In genomic region chr15:101509279-101509678, GRCh38 we compare ENCODE assay signal across 36 cellular contexts.
"Had no signal": no experiment of that assay in that cellular context is flagged by ENCODE, and none has a peak within 500 bp of the region (broad histone marks: within the 10 kb centered on the region; RNA-seq: fewer than 3 reads in every experiment).

No MANE protein-coding gene starts in this region.

- H3K36me3 ChIP-seq: adrenal gland, esophagus muscularis mucosa, gastrocnemius medialis, WERI-Rb-1 had no signal

- H3K27ac Mint-ChIP-seq: activated B cell treated with CpG ODN at 0.5 μM for 24 hours; activated CD8-positive, alpha-beta T cell treated with anti-CD3 and anti-CD28 coated beads for 36 hours; activated naive CD4-positive, alpha-beta T cell treated with anti-CD3 and anti-CD28 coated beads for 36 hours; activated naive CD4-positive, alpha-beta T cell treated with anti-CD3 and anti-CD28 coated beads, Interleukin-2, amount 50 U/mL, for 24 hours; activated naive CD8-positive, alpha-beta T cell treated with anti-CD3 and anti-CD28 coated beads for 36 hours; activated naive CD8-positive, alpha-beta T cell treated with anti-CD3 and anti-CD28 coated beads, Interleukin-2, amount 50 U/mL, for 24 hours; activated T-helper 1 cell treated with anti-CD3 and anti-CD28 coated beads, Interleukin-12 subunit alpha, Interleukin-12 subunit beta, Interleukin-2, Interleukin-4 antibody, amounts not matched to agents 30 ng/mL and 10 ng/mL and 1 ng/mL, durations not matched to agents 14 hours and 24 hours and 36 hours; activated T-helper 2 cell treated with anti-CD3 and anti-CD28 coated beads, Interferon-gamma antibody, Interleukin-2, Interleukin-4, amounts not matched to agents 10 μg/mL and 5 μg/mL and 100 μg/mL, durations not matched to agents 14 hours and 24 hours and 36 hours; effector memory CD8-positive, alpha-beta T cell; T-helper 17 cell; T-helper 2 cell treated with Interferon-gamma antibody and Interleukin-4, amounts not matched to agents 5 μg/mL and 100 μg/mL, for 36 hours had no signal

- FAIRE-seq: colon had no signal

- H3K27ac ChIP-seq: adrenal gland, body of pancreas, esophagus muscularis mucosa, foreskin keratinocyte, gastrocnemius medialis, WERI-Rb-1 had no signal

- H3K4me1 ChIP-seq: adrenal gland, esophagus muscularis mucosa, foreskin keratinocyte, gastrocnemius medialis had no signal

- H3K9me3 ChIP-seq: adrenal gland, body of pancreas, esophagus muscularis mucosa, gastrocnemius medialis had no signal

- H3K4me3 ChIP-seq: adrenal gland, body of pancreas, esophagus muscularis mucosa, gastrocnemius medialis had no signal

- H3K36me3 Mint-ChIP-seq: activated naive CD4-positive, alpha-beta T cell treated with anti-CD3 and anti-CD28 coated beads, Interleukin-2, amount 50 U/mL, for 24 hours; activated naive CD8-positive, alpha-beta T cell treated with anti-CD3 and anti-CD28 coated beads for 36 hours had no signal

- H3K4me1 Mint-ChIP-seq: activated B cell treated with CpG ODN at 0.5 μM for 24 hours; activated naive CD4-positive, alpha-beta T cell treated with anti-CD3 and anti-CD28 coated beads, Interleukin-2, amount 50 U/mL, for 24 hours; activated naive CD8-positive, alpha-beta T cell treated with anti-CD3 and anti-CD28 coated beads for 36 hours; activated naive CD8-positive, alpha-beta T cell treated with anti-CD3 and anti-CD28 coated beads, Interleukin-2, amount 50 U/mL, for 24 hours had no signal

- H3K4me3 Mint-ChIP-seq: activated B cell treated with CpG ODN at 0.5 μM for 24 hours; activated CD8-positive, alpha-beta T cell treated with anti-CD3 and anti-CD28 coated beads for 36 hours; activated naive CD4-positive, alpha-beta T cell treated with anti-CD3 and anti-CD28 coated beads for 36 hours; activated naive CD4-positive, alpha-beta T cell treated with anti-CD3 and anti-CD28 coated beads, Interleukin-2, amount 50 U/mL, for 24 hours; activated naive CD8-positive, alpha-beta T cell treated with anti-CD3 and anti-CD28 coated beads for 36 hours; activated naive CD8-positive, alpha-beta T cell treated with anti-CD3 and anti-CD28 coated beads, Interleukin-2, amount 50 U/mL, for 24 hours; activated T-helper 1 cell treated with anti-CD3 and anti-CD28 coated beads, Interleukin-12 subunit alpha, Interleukin-12 subunit beta, Interleukin-2, Interleukin-4 antibody, amounts not matched to agents 30 ng/mL and 10 ng/mL and 1 ng/mL, durations not matched to agents 14 hours and 24 hours and 36 hours; effector memory CD8-positive, alpha-beta T cell; T-helper 17 cell; T-helper 2 cell treated with Interferon-gamma antibody and Interleukin-4, amounts not matched to agents 5 μg/mL and 100 μg/mL, for 36 hours had no signal

- H3K9me3 Mint-ChIP-seq: activated B cell treated with CpG ODN at 0.5 μM for 24 hours; activated CD8-positive, alpha-beta T cell treated with anti-CD3 and anti-CD28 coated beads for 36 hours; activated naive CD4-positive, alpha-beta T cell treated with anti-CD3 and anti-CD28 coated beads for 36 hours; activated naive CD4-positive, alpha-beta T cell treated with anti-CD3 and anti-CD28 coated beads, Interleukin-2, amount 50 U/mL, for 24 hours; activated naive CD8-positive, alpha-beta T cell treated with anti-CD3 and anti-CD28 coated beads for 36 hours; activated naive CD8-positive, alpha-beta T cell treated with anti-CD3 and anti-CD28 coated beads, Interleukin-2, amount 50 U/mL, for 24 hours; activated T-helper 1 cell treated with anti-CD3 and anti-CD28 coated beads, Interleukin-12 subunit alpha, Interleukin-12 subunit beta, Interleukin-2, Interleukin-4 antibody, amounts not matched to agents 30 ng/mL and 10 ng/mL and 1 ng/mL, durations not matched to agents 14 hours and 24 hours and 36 hours; activated T-helper 2 cell treated with anti-CD3 and anti-CD28 coated beads, Interferon-gamma antibody, Interleukin-2, Interleukin-4, amounts not matched to agents 10 μg/mL and 5 μg/mL and 100 μg/mL, durations not matched to agents 14 hours and 24 hours and 36 hours; effector memory CD8-positive, alpha-beta T cell; T-helper 2 cell treated with Interferon-gamma antibody and Interleukin-4, amounts not matched to agents 5 μg/mL and 100 μg/mL, for 36 hours had no signal

- ATAC-seq: activated CD4-positive, CD25-positive, alpha-beta regulatory T cell treated with anti-CD3 and anti-CD28 coated beads, Interleukin-2, amount 50 U/mL, for 24 hours; activated CD8-positive, alpha-beta T cell treated with anti-CD3 and anti-CD28 coated beads for 36 hours; activated naive CD8-positive, alpha-beta T cell treated with anti-CD3 and anti-CD28 coated beads, Interleukin-2, amount 50 U/mL, for 24 hours; body of pancreas; effector memory CD8-positive, alpha-beta T cell; foreskin keratinocyte; gastrocnemius medialis; T-helper 17 cell had no signal

- DNase-seq: activated B cell treated with CpG ODN at 0.5 μM for 24 hours; activated CD4-positive, alpha-beta T cell treated with anti-CD3 and anti-CD28 coated beads for 48 hours; activated CD4-positive, alpha-beta T cell treated with anti-CD3 and anti-CD28 coated beads, Interleukin-2, amount 50 U/mL, for 1 hour; activated CD4-positive, alpha-beta T cell treated with anti-CD3 and anti-CD28 coated beads, Interleukin-2, amount 50 U/mL, for 48 hours; activated CD8-positive, alpha-beta memory T cell treated with anti-CD3 and anti-CD28 coated beads for 24 hours; activated CD8-positive, alpha-beta T cell treated with anti-CD3 and anti-CD28 coated beads for 36 hours; activated effector memory CD4-positive, alpha-beta T cell treated with anti-CD3 and anti-CD28 coated beads, Interleukin-2, amount 50 U/mL, for 16 hours; activated naive CD4-positive, alpha-beta T cell treated with anti-CD3 and anti-CD28 coated beads for 36 hours; activated naive CD8-positive, alpha-beta T cell treated with anti-CD3 and anti-CD28 coated beads for 36 hours; activated naive CD8-positive, alpha-beta T cell treated with anti-CD3 and anti-CD28 coated beads, Interleukin-2, amount 50 U/mL, for 24 hours; activated T-cell treated with anti-CD3 and anti-CD28 coated beads, Interleukin-2, amount 50 U/mL, for 1 hour; activated T-cell treated with anti-CD3 and anti-CD28 coated beads, Interleukin-2, amount 50 U/mL, for 48 hours; adrenal gland; amygdala; aorta; body of pancreas; caudate nucleus; cortex of kidney; dermis blood vessel endothelial cell; effector CD4-positive, alpha-beta T cell; effector memory CD8-positive, alpha-beta T cell; erythroblast; foreskin keratinocyte; gastrocnemius medialis; glutamatergic neuron; T-helper 1 cell; T-helper 17 cell; T1000; WERI-Rb-1 had no signal

- H3K27me3 ChIP-seq: adrenal gland, body of pancreas, esophagus muscularis mucosa, foreskin keratinocyte, gastrocnemius medialis had no signal
